23 cellular contexts compared by ENCODE assay signal in genomic region chr7:47148541-47149207, GRCh38.
A peak's percentile ranks its signal among the peaks of the same experiment; 100 is the strongest.
DNase-seq lines count a peak whose midpoint lies in the region; ATAC-seq and TF ChIP-seq lines count a peak whose summit lies in the region.
"Had no signal": no experiment of that assay in that cellular context is flagged by ENCODE, and none has a peak within 500 bp of the region (broad histone marks: within the 10 kb centered on the region; RNA-seq: fewer than 3 reads in every experiment).

No MANE protein-coding gene starts in this region.

- H3K36me3 ChIP-seq in fibroblast of lung (ENCODE audit: control insufficient read depth, insufficient read depth, low read length), result no peaks in the 10 kb centered on the region
- no peaks in the 10 kb centered on the region for H3K36me3 ChIP-seq in sigmoid colon
- H3K36me3 ChIP-seq: BE2C, HAP-1, upper lobe of left lung had no signal

- ATAC-seq in activated naive CD8-positive, alpha-beta T cell treated with anti-CD3 and anti-CD28 coated beads, Interleukin-2, amount 50 U/mL, for 24 hours, result no peak
- ATAC-seq in HG02852 (IDR thresholded peaks at IDR 0.05; ENCODE audit: unreplicated experiment), result no peak
- ATAC-seq: K562 had no signal

- peaks cover 9% of the 10 kb centered on the region for H3K27me3 Mint-ChIP-seq in activated naive CD8-positive, alpha-beta T cell treated with anti-CD3 and anti-CD28 coated beads for 36 hours
- no peaks in the 10 kb centered on the region for H3K27me3 Mint-ChIP-seq in activated naive CD8-positive, alpha-beta T cell treated with anti-CD3 and anti-CD28 coated beads, Interleukin-2, amount 50 U/mL, for 24 hours

- H3K9me3 Mint-ChIP-seq in activated naive CD8-positive, alpha-beta T cell treated with anti-CD3 and anti-CD28 coated beads for 36 hours, result no peaks in the 10 kb centered on the region
- H3K9me3 Mint-ChIP-seq in activated naive CD8-positive, alpha-beta T cell treated with anti-CD3 and anti-CD28 coated beads, Interleukin-2, amount 50 U/mL, for 24 hours, result no peaks in the 10 kb centered on the region
- H3K9me3 Mint-ChIP-seq: activated T-cell treated with anti-CD3 and anti-CD28 coated beads, Interleukin-2, amount 50 U/mL, for 24 hours had no signal

- H3K27ac ChIP-seq in fibroblast of lung (ENCODE audit: insufficient read depth, low read length) (peak overlapping the region; percentile 49), sigmoid colon (peak overlapping the region in 3 of 4 donors; percentile 13 to 67 (median 48))

- H3K27ac Mint-ChIP-seq in activated naive CD8-positive, alpha-beta T cell treated with anti-CD3 and anti-CD28 coated beads for 36 hours, result peak overlapping the region; percentile 5
- H3K27ac Mint-ChIP-seq in activated naive CD8-positive, alpha-beta T cell treated with anti-CD3 and anti-CD28 coated beads, Interleukin-2, amount 50 U/mL, for 24 hours, result no peak overlapping the region
- H3K27ac Mint-ChIP-seq: activated T-cell treated with anti-CD3 and anti-CD28 coated beads, Interleukin-2, amount 50 U/mL, for 24 hours had no signal

- WGBS in sigmoid colon, 2 donors, result 65 to 76% methylated on average over 5 of the region's 5 CpGs

- H3K27me3 ChIP-seq in fibroblast of lung (ENCODE audit: control insufficient read depth, insufficient read depth, low read length), result no peaks in the 10 kb centered on the region
- H3K27me3 ChIP-seq in sigmoid colon, result no peaks in the 10 kb centered on the region
- H3K27me3 ChIP-seq: BE2C, upper lobe of left lung had no signal

- TF ChIP-seq CTCF in fibroblast of lung (conservative IDR thresholded peaks at IDR 0.05 in 1 of 2, IDR thresholded peaks at IDR 0.05 in 1 of 2; ENCODE audit: low read depth in 1 of 2, low read length in 2 of 2) (no peak), sigmoid colon (IDR thresholded peaks at IDR 0.05) (no peak)

- TF ChIP-seq EP300 in sigmoid colon (IDR thresholded peaks at IDR 0.05), result no peak

- H3K79me2 ChIP-seq in fibroblast of lung (ENCODE audit: control insufficient read depth, insufficient read depth, low read length), result no peaks in the 10 kb centered on the region

- peak overlapping the region; percentile 20 for H3K4me2 ChIP-seq in fibroblast of lung (ENCODE audit: extremely low read depth, insufficient read depth, low read length)

- H3K9ac ChIP-seq in fibroblast of lung (ENCODE audit: insufficient read depth, low read length), result no peak overlapping the region

- no peak for TF ChIP-seq POLR2A in sigmoid colon (IDR thresholded peaks at IDR 0.05)

- H3K9me3 ChIP-seq in fibroblast of lung (ENCODE audit: control insufficient read depth, insufficient read depth, low read depth, low read length), result no peaks in the 10 kb centered on the region
- no peaks in the 10 kb centered on the region for H3K9me3 ChIP-seq in sigmoid colon
- H3K9me3 ChIP-seq: BE2C, Caco-2, HAP-1, upper lobe of left lung had no signal

- no peaks in the 10 kb centered on the region for H3K4me1 Mint-ChIP-seq in activated naive CD8-positive, alpha-beta T cell treated with anti-CD3 and anti-CD28 coated beads for 36 hours
- no peaks in the 10 kb centered on the region for H3K4me1 Mint-ChIP-seq in activated naive CD8-positive, alpha-beta T cell treated with anti-CD3 and anti-CD28 coated beads, Interleukin-2, amount 50 U/mL, for 24 hours

- intact Hi-C loops in sigmoid colon (cut with DNase I), result no loop called here

- H4K20me1 ChIP-seq in fibroblast of lung (ENCODE audit: control insufficient read depth, extremely low read depth, insufficient read depth, low read length), result no peaks in the 10 kb centered on the region

- no peak overlapping the region for H3K4me3 Mint-ChIP-seq in activated naive CD8-positive, alpha-beta T cell treated with anti-CD3 and anti-CD28 coated beads for 36 hours
- no peak overlapping the region for H3K4me3 Mint-ChIP-seq in activated naive CD8-positive, alpha-beta T cell treated with anti-CD3 and anti-CD28 coated beads, Interleukin-2, amount 50 U/mL, for 24 hours
- H3K4me3 Mint-ChIP-seq: activated T-cell treated with anti-CD3 and anti-CD28 coated beads, Interleukin-2, amount 50 U/mL, for 24 hours had no signal

- no peak for DNase-seq in activated naive CD8-positive, alpha-beta T cell treated with anti-CD3 and anti-CD28 coated beads for 36 hours
- no peak for DNase-seq in activated naive CD8-positive, alpha-beta T cell treated with anti-CD3 and anti-CD28 coated beads, Interleukin-2, amount 50 U/mL, for 24 hours
- peak; percentile 36 for DNase-seq in NAMALWA (ENCODE audit: low spot score)
- peak; percentile 9 to 35 for DNase-seq in fibroblast of lung (ENCODE audit: low read depth in 2 of 2)
- DNase-seq in sigmoid colon, result no peak
- no peak for DNase-seq in NCI-H2029 treated with DMSO at 0.1 percent for 48 hours (lab: John Stamatoyannopoulos, UW)
- DNase-seq in retina, result no peak
- DNase-seq: activated CD4-positive, alpha-beta T cell treated with anti-CD3 and anti-CD28 coated beads for 1 hour; activated T-cell treated with anti-CD3 and anti-CD28 coated beads, Interleukin-2, amount 50 U/mL, for 24 hours; amygdala; BE2C; Caco-2; kidney; mammary epithelial cell; NCI-H146; NCI-H2171 treated with DMSO at 0.1 percent for 48 hours; NCI-H526 treated with DMSO at 0.1 percent for 48 hours; occipital lobe; stimulated activated CD4-positive, alpha-beta T cell treated with anti-CD3 and anti-CD28 coated beads, Interleukin-12 subunit alpha, Interleukin-12 subunit beta, amount 100 ng/mL, for 4 hours; upper lobe of left lung had no signal

- H3K4me3 ChIP-seq in fibroblast of lung (replicated peaks in 1 of 4; ENCODE audit: control extremely low read depth in 1 of 4, insufficient read depth in 1 of 4, low read depth in 3 of 4, low read length in 4 of 4), result no peak overlapping the region
- H3K4me3 ChIP-seq in sigmoid colon, result no peak overlapping the region
- H3K4me3 ChIP-seq: HAP-1, K562, upper lobe of left lung had no signal

- H2AFZ ChIP-seq in fibroblast of lung (ENCODE audit: low read length), result peak overlapping the region; percentile 33

- no peaks in the 10 kb centered on the region for H3K36me3 Mint-ChIP-seq in activated naive CD8-positive, alpha-beta T cell treated with anti-CD3 and anti-CD28 coated beads for 36 hours
- H3K36me3 Mint-ChIP-seq in activated naive CD8-positive, alpha-beta T cell treated with anti-CD3 and anti-CD28 coated beads, Interleukin-2, amount 50 U/mL, for 24 hours (ENCODE audit: low read depth), result no peaks in the 10 kb centered on the region

- H3K4me1 ChIP-seq in fibroblast of lung (ENCODE audit: control insufficient read depth, extremely low read depth, insufficient read depth, low read length), result peaks cover 14% of the 10 kb centered on the region
- H3K4me1 ChIP-seq in sigmoid colon, result peaks cover 0 to 68% (median 47%) of the 10 kb centered on the region in 4 donors
- H3K4me1 ChIP-seq: BE2C, Caco-2, HAP-1 had no signal

Comparison
In these comparisons a context has a peak if more than half of its experiments do, and no peak if none do; other contexts are left out.
1. DNase-seq: peak in NAMALWA (single experiment) and fibroblast of lung (2 of 2); none in activated naive CD8-positive, alpha-beta T cell treated with anti-CD3 and anti-CD28 coated beads for 36 hours (single experiment), activated naive CD8-positive, alpha-beta T cell treated with anti-CD3 and anti-CD28 coated beads, Interleukin-2, amount 50 U/mL, for 24 hours (single experiment), sigmoid colon (single experiment), NCI-H2029 treated with DMSO at 0.1 percent for 48 hours (single experiment) and retina (single experiment).